8 cellular contexts compared by ENCODE assay signal in the genomic region with DNA sequence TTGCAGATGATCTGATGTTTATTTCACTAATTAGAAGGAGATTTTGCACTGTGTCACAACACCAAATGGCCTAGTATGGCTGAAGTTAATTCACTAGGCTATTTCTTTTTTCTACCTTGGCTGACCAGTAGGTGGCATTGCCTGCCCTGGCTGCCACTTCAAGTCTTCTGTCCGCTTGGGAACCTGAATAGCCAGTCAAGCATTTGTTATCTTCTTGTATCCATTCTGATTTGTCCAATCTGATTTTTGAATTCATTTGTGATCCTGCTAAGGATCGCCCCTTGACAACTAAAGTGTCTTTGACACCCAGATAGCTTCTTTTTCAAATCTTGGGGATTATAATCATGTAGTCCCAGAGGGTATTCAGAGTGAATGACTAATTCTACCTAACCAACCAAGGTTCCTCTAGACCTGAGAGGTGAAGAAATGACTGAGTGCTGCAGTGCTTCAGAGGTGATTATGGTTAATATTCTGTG.
DNase-seq lines count a peak whose midpoint lies in the region; ATAC-seq, FAIRE-seq and TF ChIP-seq lines count a peak whose summit lies in the region.

No MANE protein-coding gene starts in this region.

- peak; percentile 99 for TF ChIP-seq RAD21 in liver (IDR thresholded peaks at IDR 0.05)

- H3K4me3 ChIP-seq in AG09309 (ENCODE audit: control insufficient read depth, low read depth, low read length) (no peak overlapping the region), MM.1S (ENCODE audit: low read length) (no peak overlapping the region), colonic mucosa (no peak overlapping the region), liver (ENCODE audit: low read depth in 1 of 3, low read length in 3 of 3) (no peak overlapping the region), stomach (no peak overlapping the region)

- peak; percentile 83 for FAIRE-seq in GM12892 (lab: Jason Lieb, UNC)

- intact Hi-C loops in colonic mucosa (cut with DNase I) (no loop called here), stomach (cut with DNase I; ENCODE audit: low total_unique reads) (no loop called here)

- peak; percentile 64 for DNase-seq in AG09309 (ENCODE audit: low read depth)
- no peak for DNase-seq in GM12892 (ENCODE audit: insufficient read length)
- peak; percentile 86 for DNase-seq in MM.1S
- peak; percentile 69 for DNase-seq in colonic mucosa
- DNase-seq in stomach, result peak; percentile 56

- H3K27ac ChIP-seq in MM.1S (ENCODE audit: low read length) (no peak overlapping the region), colonic mucosa (no peak overlapping the region), liver (ENCODE audit: low read depth in 1 of 2, low read length in 2 of 2) (peak overlapping the region in 1 of 2 donors; percentile 3), stomach (no peak overlapping the region)

- H3F3A ChIP-seq in MM.1S (ENCODE audit: insufficient read depth, low read length), result peaks cover 6% of the 10 kb centered on the region

- WGBS in liver, result 9% methylated on average over 2 of the region's 2 CpGs
- WGBS in stomach, 5 donors, result 4 to 18% (median 7%) methylated on average over 2 of the region's 2 CpGs

- TF ChIP-seq POLR2A in GM12892 (IDR thresholded peaks at IDR 0.05; ENCODE audit: low read depth, low read length), result no peak
- no peak for TF ChIP-seq POLR2A in stomach (IDR thresholded peaks at IDR 0.05)

- no peaks in the 10 kb centered on the region for H3K36me3 ChIP-seq in MM.1S (replicated peaks; ENCODE audit: insufficient read depth, low read length)
- H3K36me3 ChIP-seq in colonic mucosa, result no peaks in the 10 kb centered on the region
- no peaks in the 10 kb centered on the region for H3K36me3 ChIP-seq in liver (ENCODE audit: control insufficient read depth in 4 of 4, insufficient read depth in 3 of 4, low read depth in 1 of 4, low read length in 3 of 4)
- H3K36me3 ChIP-seq in stomach, result no peaks in the 10 kb centered on the region

- ATAC-seq in HG02610 (IDR thresholded peaks at IDR 0.05; ENCODE audit: unreplicated experiment) (peak; percentile 77), SK-N-SH treated with all-trans-retinoic acid at 6 μM for 48 hours (peak; percentile 71)

- no peak overlapping the region for H3K4me2 ChIP-seq in MM.1S (ENCODE audit: low read depth, low read length)

- no peaks in the 10 kb centered on the region for H3K79me2 ChIP-seq in MM.1S (ENCODE audit: low read length)

- H3K9me2 ChIP-seq in MM.1S (replicated peaks; ENCODE audit: insufficient read depth, low read length), result no peaks in the 10 kb centered on the region

- no peaks in the 10 kb centered on the region for H4K20me1 ChIP-seq in MM.1S (ENCODE audit: insufficient read depth, low read length)

- H3K4me1 ChIP-seq in MM.1S (ENCODE audit: low read length), result peaks cover 20% of the 10 kb centered on the region
- no peaks in the 10 kb centered on the region for H3K4me1 ChIP-seq in colonic mucosa
- H3K4me1 ChIP-seq in liver (ENCODE audit: control insufficient read depth in 4 of 4, insufficient read depth in 4 of 4, low read length in 3 of 4), result peaks cover 2 to 41% (median 19%) of the 10 kb centered on the region in 4 donors
- H3K4me1 ChIP-seq in stomach, result peaks cover 0 to 12% (median 8%) of the 10 kb centered on the region in 4 donors

- H2AFZ ChIP-seq in MM.1S (ENCODE audit: low read length), result no peak overlapping the region

- no peak overlapping the region for H3K9ac ChIP-seq in MM.1S (ENCODE audit: low read length)
- H3K9ac ChIP-seq in colonic mucosa (ENCODE audit: low read depth in 2 of 2, low read length in 2 of 2), result no peak overlapping the region
- H3K9ac ChIP-seq in liver (ENCODE audit: low read depth in 1 of 2, low read length in 2 of 2), result peak overlapping the region in 1 of 2 donors; percentile 30

- TF ChIP-seq CTCF in AG09309 (IDR thresholded peaks at IDR 0.05; ENCODE audit: control insufficient read depth, insufficient read depth, low read depth, low read length, missing control alignments), result peak; percentile 90
- TF ChIP-seq CTCF in MM.1S (IDR thresholded peaks at IDR 0.05; ENCODE audit: low read length), result peak; percentile 90
- TF ChIP-seq CTCF in colonic mucosa (IDR thresholded peaks at IDR 0.05), result peak; percentile 88
- TF ChIP-seq CTCF in liver (IDR thresholded peaks at IDR 0.05; ENCODE audit: low read depth, low read length, missing input control), result peak; percentile 90
- peak in 5 of 7 experiments; percentile 61 to 81 (median 78) for TF ChIP-seq CTCF in stomach (IDR thresholded peaks at IDR 0.05)

- H3K27me3 ChIP-seq in MM.1S (replicated peaks; ENCODE audit: insufficient read depth, low read length) (no peaks in the 10 kb centered on the region), colonic mucosa (no peaks in the 10 kb centered on the region), liver (ENCODE audit: control insufficient read depth in 4 of 4, insufficient read depth in 4 of 4, low read length in 3 of 4) (no peaks in the 10 kb centered on the region), stomach (no peaks in the 10 kb centered on the region)

- H3K9me3 ChIP-seq in MM.1S (replicated peaks; ENCODE audit: insufficient read depth, low read length) (no peaks in the 10 kb centered on the region), colonic mucosa (no peaks in the 10 kb centered on the region), liver (ENCODE audit: control insufficient read depth in 4 of 4, low read length in 3 of 4) (no peaks in the 10 kb centered on the region), stomach (no peaks in the 10 kb centered on the region)

- no peak for TF ChIP-seq EP300 in stomach (IDR thresholded peaks at IDR 0.05)

TF ChIP-seq in SK-N-SH treated with all-trans-retinoic acid at 6 μM for 48 hours, 23 proteins besides CTCF, POLR2A, EP300 and RAD21 (continues in another document):
- no peak for TF ChIP-seq BACH2 (CRISPR knock-in tag; IDR thresholded peaks at IDR 0.05; ENCODE audit: borderline replicate concordance)
- no peak for TF ChIP-seq SNAI2 (CRISPR knock-in tag; IDR thresholded peaks at IDR 0.05)
- no peak for TF ChIP-seq TSHZ2 (CRISPR knock-in tag; IDR thresholded peaks at IDR 0.05)
- TF ChIP-seq ZC3H10 (CRISPR knock-in tag; IDR thresholded peaks at IDR 0.05), result no peak

TF ChIP-seq in liver, 16 proteins besides CTCF, POLR2A, EP300 and RAD21:
- TF ChIP-seq YY1 (IDR thresholded peaks at IDR 0.05), result peak; percentile 37
- no peak for TF ChIP-seq GABPA (IDR thresholded peaks at IDR 0.05 in 1 of 2, conservative IDR thresholded peaks at IDR 0.05 in 1 of 2)
- TF ChIP-seq JUND (IDR thresholded peaks at IDR 0.05), result no peak
